In the genomic region with DNA sequence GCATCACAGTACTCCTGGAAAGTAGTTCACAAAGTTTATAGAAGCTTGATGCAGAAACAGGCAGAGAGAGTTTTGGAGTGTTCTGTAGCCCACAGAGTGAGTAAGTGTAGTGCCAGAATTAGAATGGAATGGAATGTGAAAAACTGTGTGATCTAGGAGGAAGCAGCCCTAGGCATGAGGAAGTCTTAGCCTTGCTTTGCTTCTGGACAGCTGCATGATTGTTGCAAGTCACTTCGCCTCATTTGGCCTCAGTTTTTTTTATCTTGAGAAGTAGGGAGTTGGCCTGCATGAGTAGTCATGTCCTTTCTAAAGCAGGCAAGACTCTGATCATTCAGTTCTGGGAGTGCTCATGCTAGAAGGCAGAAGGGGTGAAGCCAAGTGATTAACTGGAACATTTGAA, we compare ENCODE assay signal across 10 cellular contexts. TPM values are rescaled to one million over a fixed set of nuclear protein-coding genes. Genes with fewer than 3 reads are reported as not detected.
A peak's percentile ranks its signal among the peaks of the same experiment; 100 is the strongest.
DNase-seq lines count a peak whose midpoint lies in the region; ATAC-seq, FAIRE-seq and TF ChIP-seq lines count a peak whose summit lies in the region.
"Had no signal": no experiment of that assay in that cellular context is flagged by ENCODE, and none has a peak within 500 bp of the region (broad histone marks: within the 10 kb centered on the region; RNA-seq: fewer than 3 reads in every experiment).

No MANE protein-coding gene starts in this region.

- no peak for TF ChIP-seq POLR2A in uterus (IDR thresholded peaks at IDR 0.05)

- TF ChIP-seq CTCF in astrocyte (IDR thresholded peaks at IDR 0.05; ENCODE audit: insufficient read depth, low read depth, low read length): no peak
- no peak for TF ChIP-seq CTCF in kidney epithelial cell (IDR thresholded peaks at IDR 0.05; ENCODE audit: insufficient read depth, low read length, poor library complexity, severe bottlenecking)
- TF ChIP-seq CTCF in uterus (IDR thresholded peaks at IDR 0.05): no peak

- no peaks in the 10 kb centered on the region for H3K36me3 Mint-ChIP-seq in activated CD4-positive, alpha-beta T cell treated with anti-CD3 and anti-CD28 coated beads, Interleukin-2, amount 10 ng/mL, durations not matched to agents 24 days and 14 days (ENCODE audit: low read depth)
- H3K36me3 Mint-ChIP-seq in activated CD4-positive, alpha-beta T cell treated with anti-CD3 and anti-CD28 coated beads for 36 hours (ENCODE audit: low read depth): no peaks in the 10 kb centered on the region
- H3K36me3 Mint-ChIP-seq in astrocyte (ENCODE audit: low read depth, unreplicated experiment): no peaks in the 10 kb centered on the region

- ATAC-seq in activated CD4-positive, alpha-beta T cell treated with anti-CD3 and anti-CD28 coated beads for 36 hours: no peak

- CTCF ChIA-PET in activated CD4-positive, alpha-beta T cell treated with anti-CD3 and anti-CD28 coated beads for 36 hours (lab: Charles Lee): interaction anchor here (1.0 kb wide), 1 partner anchor 25 kb away, joined by 3 read pairs; no protein-coding TSS in a partner anchor

- H3K27me3 ChIP-seq in astrocyte (ENCODE audit: insufficient read depth, low read length) (no peaks in the 10 kb centered on the region), kidney epithelial cell (ENCODE audit: control insufficient read depth, insufficient read depth, low read length) (no peaks in the 10 kb centered on the region), uterus (no peaks in the 10 kb centered on the region)

- H3K79me2 ChIP-seq in astrocyte (ENCODE audit: insufficient read depth, low read length): no peaks in the 10 kb centered on the region

- H3K4me1 ChIP-seq in astrocyte (ENCODE audit: insufficient read depth, low read length) (no peaks in the 10 kb centered on the region), uterus (peaks cover 0 to 8% of the 10 kb centered on the region in 2 donors)

- H3K27ac ChIP-seq in astrocyte (ENCODE audit: low read depth, low read length) (no peak overlapping the region), uterus (peak overlapping the region; percentile 11 to 56)
- H3K27ac ChIP-seq: 22Rv1 had no signal

- H3K27ac Mint-ChIP-seq in activated CD4-positive, alpha-beta T cell treated with anti-CD3 and anti-CD28 coated beads, Interleukin-2, amount 10 ng/mL, durations not matched to agents 24 days and 14 days: no peak overlapping the region
- no peak overlapping the region for H3K27ac Mint-ChIP-seq in activated CD4-positive, alpha-beta T cell treated with anti-CD3 and anti-CD28 coated beads for 36 hours
- H3K27ac Mint-ChIP-seq in astrocyte (ENCODE audit: unreplicated experiment): peak overlapping the region; percentile 82

- H3K27me3 Mint-ChIP-seq in activated CD4-positive, alpha-beta T cell treated with anti-CD3 and anti-CD28 coated beads, Interleukin-2, amount 10 ng/mL, durations not matched to agents 24 days and 14 days: peaks cover 5% of the 10 kb centered on the region
- peaks cover 7% of the 10 kb centered on the region for H3K27me3 Mint-ChIP-seq in activated CD4-positive, alpha-beta T cell treated with anti-CD3 and anti-CD28 coated beads for 36 hours
- no peaks in the 10 kb centered on the region for H3K27me3 Mint-ChIP-seq in astrocyte (ENCODE audit: low read depth, unreplicated experiment)

- H4K20me1 ChIP-seq in astrocyte (ENCODE audit: insufficient read depth, low read length): no peaks in the 10 kb centered on the region

- no peaks in the 10 kb centered on the region for H3K36me3 ChIP-seq in astrocyte (ENCODE audit: insufficient read depth, low read length)
- no peaks in the 10 kb centered on the region for H3K36me3 ChIP-seq in kidney epithelial cell (ENCODE audit: control insufficient read depth, insufficient read depth, low read length)
- no peaks in the 10 kb centered on the region for H3K36me3 ChIP-seq in uterus

- intact Hi-C loops in activated CD4-positive, alpha-beta T cell treated with anti-CD3 and anti-CD28 coated beads, Interleukin-2, amount 10 ng/mL, durations not matched to agents 24 days and 14 days (cut with micrococcal nuclease): no loop called here
- intact Hi-C loops in activated CD4-positive, alpha-beta T cell treated with anti-CD3 and anti-CD28 coated beads for 36 hours (cut with DNase I, micrococcal nuclease): no loop called here
- intact Hi-C loops in uterus (cut with DNase I; ENCODE audit: low total_unique reads): no loop called here
- intact Hi-C loops in head of caudate nucleus (cut with DNase I): no loop called here

- POLR2A ChIA-PET in activated CD4-positive, alpha-beta T cell treated with anti-CD3 and anti-CD28 coated beads for 36 hours (lab: Charles Lee): no interaction called here

- no peaks in the 10 kb centered on the region for H3K4me1 Mint-ChIP-seq in activated CD4-positive, alpha-beta T cell treated with anti-CD3 and anti-CD28 coated beads, Interleukin-2, amount 10 ng/mL, durations not matched to agents 24 days and 14 days
- no peaks in the 10 kb centered on the region for H3K4me1 Mint-ChIP-seq in activated CD4-positive, alpha-beta T cell treated with anti-CD3 and anti-CD28 coated beads for 36 hours
- H3K4me1 Mint-ChIP-seq in astrocyte (ENCODE audit: low read depth, unreplicated experiment): peaks cover 21% of the 10 kb centered on the region

- H3K4me2 ChIP-seq in astrocyte (ENCODE audit: low read length): peak overlapping the region; percentile 18

- H3K9me3 ChIP-seq in astrocyte (ENCODE audit: insufficient read depth, low read depth, low read length) (no peaks in the 10 kb centered on the region), uterus (no peaks in the 10 kb centered on the region)

- H2AFZ ChIP-seq in astrocyte (ENCODE audit: low read depth, low read length): no peak overlapping the region

- no peaks in the 10 kb centered on the region for H3K9me3 Mint-ChIP-seq in activated CD4-positive, alpha-beta T cell treated with anti-CD3 and anti-CD28 coated beads, Interleukin-2, amount 10 ng/mL, durations not matched to agents 24 days and 14 days
- H3K9me3 Mint-ChIP-seq in activated CD4-positive, alpha-beta T cell treated with anti-CD3 and anti-CD28 coated beads for 36 hours (ENCODE audit: low read depth): no peaks in the 10 kb centered on the region
- H3K9me3 Mint-ChIP-seq in astrocyte (ENCODE audit: unreplicated experiment): no peaks in the 10 kb centered on the region

- DNase-seq in activated CD4-positive, alpha-beta T cell treated with anti-CD3 and anti-CD28 coated beads, Interleukin-2, amount 10 ng/mL, durations not matched to agents 24 days and 14 days: peak; percentile 30
- no peak for DNase-seq in activated CD4-positive, alpha-beta T cell treated with anti-CD3 and anti-CD28 coated beads for 36 hours
- DNase-seq in astrocyte (ENCODE audit: low read depth) (peak; percentile 60), kidney epithelial cell (ENCODE audit: low read depth) (peak; percentile 79), uterus (peak in 1 of 2 donors; percentile 19), head of caudate nucleus (no peak), SW480 (ENCODE audit: low spot score) (no peak)
- DNase-seq in activated effector memory CD4-positive, alpha-beta T cell treated with anti-CD3 and anti-CD28 coated beads, Interleukin-2, amount 50 U/mL, for 16 hours: no peak
- DNase-seq: NCI-H187 treated with DMSO at 0.1 percent for 48 hours had no signal

- H3K9ac ChIP-seq in astrocyte (ENCODE audit: low read length): no peak overlapping the region

- H3K4me3 ChIP-seq in astrocyte (ENCODE audit: insufficient read depth, low read depth, low read length): no peak overlapping the region
- H3K4me3 ChIP-seq in kidney epithelial cell (ENCODE audit: low read depth, low read length): no peak overlapping the region
- H3K4me3 ChIP-seq in uterus: no peak overlapping the region

- no peak overlapping the region for H3K4me3 Mint-ChIP-seq in activated CD4-positive, alpha-beta T cell treated with anti-CD3 and anti-CD28 coated beads, Interleukin-2, amount 10 ng/mL, durations not matched to agents 24 days and 14 days
- no peak overlapping the region for H3K4me3 Mint-ChIP-seq in activated CD4-positive, alpha-beta T cell treated with anti-CD3 and anti-CD28 coated beads for 36 hours
- peak overlapping the region; percentile 6 for H3K4me3 Mint-ChIP-seq in astrocyte (ENCODE audit: unreplicated experiment)

- peak; percentile 90 for FAIRE-seq in astrocyte (lab: Jason Lieb, UNC)

RNA-seq across cellular contexts. Expression of a gene that starts 10.9 kb away (rescaled TPM):
- not detected in 2 replicates for total RNA-seq in activated CD4-positive, alpha-beta T cell treated with anti-CD3 and anti-CD28 coated beads, Interleukin-2, amount 10 ng/mL, durations not matched to agents 24 days and 14 days
- not detected for total RNA-seq in activated CD4-positive, alpha-beta T cell treated with anti-CD3 and anti-CD28 coated beads for 36 hours
- not detected in 2 replicates for total RNA-seq in astrocyte
- total RNA-seq in kidney epithelial cell: not detected in 2 replicates
- not detected for total RNA-seq in uterus

RNA-seq across cellular contexts. Expression of a gene that starts 34.0 kb away (rescaled TPM):
- total RNA-seq in activated CD4-positive, alpha-beta T cell treated with anti-CD3 and anti-CD28 coated beads, Interleukin-2, amount 10 ng/mL, durations not matched to agents 24 days and 14 days: not detected in 2 replicates
- total RNA-seq in activated CD4-positive, alpha-beta T cell treated with anti-CD3 and anti-CD28 coated beads for 36 hours: not detected
- not detected in 2 replicates for total RNA-seq in astrocyte
- not detected in 2 replicates for total RNA-seq in kidney epithelial cell
- total RNA-seq in uterus: not detected

Comparison
In these comparisons a context has a peak if more than half of its experiments do, and no peak if none do; other contexts are left out.
1. DNase-seq: peak in activated CD4-positive, alpha-beta T cell treated with anti-CD3 and anti-CD28 coated beads, Interleukin-2, amount 10 ng/mL, durations not matched to agents 24 days and 14 days (single experiment), astrocyte (single experiment) and kidney epithelial cell (single experiment); none in activated CD4-positive, alpha-beta T cell treated with anti-CD3 and anti-CD28 coated beads for 36 hours (single experiment), head of caudate nucleus (0 of 42), activated effector memory CD4-positive, alpha-beta T cell treated with anti-CD3 and anti-CD28 coated beads, Interleukin-2, amount 50 U/mL, for 16 hours (single experiment) and SW480 (single experiment).